ENCODE assay signal across 17 cellular contexts in the genomic region with DNA sequence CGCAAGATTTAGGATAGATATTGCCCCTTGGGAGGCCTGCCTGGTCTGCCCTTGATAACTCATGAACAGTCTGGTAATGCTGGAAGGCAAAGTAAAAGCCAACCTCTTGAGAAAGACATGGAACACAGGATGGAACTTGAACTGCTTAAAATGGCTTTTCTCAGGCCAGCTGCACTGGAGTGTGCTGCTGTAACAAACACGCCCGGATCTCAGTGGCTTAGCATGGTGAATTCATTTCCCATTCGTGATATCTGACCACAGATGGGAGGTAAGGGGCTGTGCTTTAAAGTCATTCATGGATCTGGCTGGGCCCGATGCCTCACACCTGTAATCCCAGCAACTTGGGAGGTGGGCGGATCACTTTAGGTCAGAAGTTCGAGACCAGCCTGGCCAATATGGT.
"Had no signal": no experiment of that assay in that cellular context is flagged by ENCODE, and none has a peak within 500 bp of the region (broad histone marks: within the 10 kb centered on the region; RNA-seq: fewer than 3 reads in every experiment).

No MANE protein-coding gene starts in this region.

- H3K4me3 Mint-ChIP-seq: dendritic cell treated with granulocyte-macrophage colony-stimulating factor and Interleukin-4, amounts not matched to agents 40 ng/mL and 50 ng/mL, for 4 days; effector memory CD8-positive, alpha-beta T cell; immature natural killer cell; memory B cell; mesothelial cell of epicardium; natural killer cell; neural crest cell had no signal

- H3K27ac ChIP-seq: gastroesophageal sphincter, right atrium auricular region, vagina had no signal

- H3K4me1 Mint-ChIP-seq: immature natural killer cell, natural killer cell had no signal

- H3K36me3 ChIP-seq: gastroesophageal sphincter, right atrium auricular region, upper lobe of left lung, vagina had no signal

- H3K27me3 ChIP-seq: right atrium auricular region, upper lobe of left lung, vagina had no signal

- H3K36me3 Mint-ChIP-seq: immature natural killer cell, mesothelial cell of epicardium, natural killer cell had no signal

- ATAC-seq: effector memory CD8-positive, alpha-beta T cell; gastroesophageal sphincter; left cardiac atrium; natural killer cell had no signal

- DNase-seq: effector memory CD8-positive, alpha-beta T cell; glutamatergic neuron; immature natural killer cell; kidney; left cardiac atrium; natural killer cell; small intestine; stimulated activated CD4-positive, alpha-beta T cell treated with anti-CD3 and anti-CD28 coated beads, Interleukin-2, amount 100 ng/mL, for 48 hours; stimulated activated naive CD4-positive, alpha-beta T cell treated with Interleukin-2 at 50 U/mL for 16 hours had no signal

- H3K27ac Mint-ChIP-seq: dendritic cell treated with granulocyte-macrophage colony-stimulating factor and Interleukin-4, amounts not matched to agents 40 ng/mL and 50 ng/mL, for 4 days; effector memory CD8-positive, alpha-beta T cell; immature natural killer cell; memory B cell; mesothelial cell of epicardium; natural killer cell had no signal

- H3K9me3 Mint-ChIP-seq: dendritic cell treated with granulocyte-macrophage colony-stimulating factor and Interleukin-4, amounts not matched to agents 40 ng/mL and 50 ng/mL, for 4 days; effector memory CD8-positive, alpha-beta T cell; immature natural killer cell; mesothelial cell of epicardium; natural killer cell; neural crest cell had no signal

- H3K27me3 Mint-ChIP-seq: dendritic cell treated with granulocyte-macrophage colony-stimulating factor and Interleukin-4, amounts not matched to agents 40 ng/mL and 50 ng/mL, for 4 days; effector memory CD8-positive, alpha-beta T cell; memory B cell had no signal

- H3K4me3 ChIP-seq: gastroesophageal sphincter, right atrium auricular region, upper lobe of left lung, vagina had no signal

- H3K4me1 ChIP-seq: right atrium auricular region, vagina had no signal

- H3K9me3 ChIP-seq: gastroesophageal sphincter, right atrium auricular region, upper lobe of left lung, vagina had no signal
